ENCODE assay signal across 12 cellular contexts in the genomic region with DNA sequence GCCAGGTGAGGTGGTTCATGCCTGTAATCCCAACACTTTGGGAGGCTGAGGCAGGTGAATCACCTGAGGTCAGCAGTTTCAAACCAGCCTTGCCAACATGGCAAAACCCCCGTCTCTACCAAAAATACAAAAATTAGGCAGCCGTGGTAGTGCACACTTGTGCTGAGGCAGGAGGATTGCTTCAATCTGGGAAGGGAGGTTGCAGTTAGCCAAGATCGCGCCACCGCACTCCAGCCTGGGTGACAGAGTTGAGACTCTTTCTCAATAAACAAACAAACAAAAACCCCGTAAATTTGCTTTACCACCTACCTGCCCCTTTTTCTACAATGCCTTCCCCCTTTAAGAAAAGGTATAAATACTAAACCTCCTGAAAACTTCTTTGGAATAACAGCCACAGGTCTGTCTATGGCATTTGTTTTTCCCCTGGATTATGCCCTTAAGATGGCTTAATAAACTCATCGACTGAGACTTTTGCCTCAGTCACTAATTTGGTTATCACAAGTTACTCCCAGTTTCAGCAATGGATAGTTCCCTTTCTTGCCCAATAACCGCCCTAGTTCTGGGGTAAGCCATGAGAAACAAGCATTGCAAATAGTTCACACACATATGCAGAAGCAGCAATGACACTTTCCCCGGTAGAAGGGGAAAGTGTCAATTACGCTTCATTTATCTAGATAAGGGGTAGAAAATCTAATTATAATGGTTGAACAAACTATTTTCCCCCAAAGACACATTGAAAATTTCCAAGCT. TPM values are rescaled to one million over a fixed set of nuclear protein-coding genes. Genes with fewer than 3 reads are reported as not detected.
DNase-seq lines count a peak whose midpoint lies in the region; ATAC-seq and TF ChIP-seq lines count a peak whose summit lies in the region.
"Had no signal": no experiment of that assay in that cellular context is flagged by ENCODE, and none has a peak within 500 bp of the region (broad histone marks: within the 10 kb centered on the region; RNA-seq: fewer than 3 reads in every experiment).

No MANE protein-coding gene starts in this region.

- H3K9me3 Mint-ChIP-seq in endodermal cell: no peaks in the 10 kb centered on the region
- peaks cover 3% of the 10 kb centered on the region for H3K9me3 Mint-ChIP-seq in natural killer cell treated with Interleukin-12 subunit alpha and Interleukin-12 subunit beta and Interleukin-15 and Interleukin-18, amount 100 ng/mL, for 72 hours
- H3K9me3 Mint-ChIP-seq in activated CD8-positive, alpha-beta T cell treated with anti-CD3 and anti-CD28 coated beads, Interleukin-2, amount 10 ng/mL, durations not matched to agents 7 days and 5 days (ENCODE audit: insufficient read depth): peaks cover 5% of the 10 kb centered on the region
- H3K9me3 Mint-ChIP-seq: neural crest cell had no signal

- peak overlapping the region; percentile 2 for H3K4me3 Mint-ChIP-seq in endodermal cell
- peak overlapping the region; percentile 30 for H3K4me3 Mint-ChIP-seq in natural killer cell treated with Interleukin-12 subunit alpha and Interleukin-12 subunit beta and Interleukin-15 and Interleukin-18, amount 100 ng/mL, for 72 hours
- H3K4me3 Mint-ChIP-seq in activated CD8-positive, alpha-beta T cell treated with anti-CD3 and anti-CD28 coated beads, Interleukin-2, amount 10 ng/mL, durations not matched to agents 7 days and 5 days: no peak overlapping the region
- H3K4me3 Mint-ChIP-seq: neural crest cell had no signal

- H3K36me3 ChIP-seq in BE2C (peaks cover 8% of the 10 kb centered on the region; the same call in 1 of the 2 replicates), endodermal cell (ENCODE audit: control insufficient read depth, insufficient read depth, low read length) (peaks cover 35% of the 10 kb centered on the region)

- H3K27me3 Mint-ChIP-seq in endodermal cell (ENCODE audit: insufficient read depth): no peaks in the 10 kb centered on the region
- H3K27me3 Mint-ChIP-seq in natural killer cell treated with Interleukin-12 subunit alpha and Interleukin-12 subunit beta and Interleukin-15 and Interleukin-18, amount 100 ng/mL, for 72 hours: no peaks in the 10 kb centered on the region
- H3K27me3 Mint-ChIP-seq in activated CD8-positive, alpha-beta T cell treated with anti-CD3 and anti-CD28 coated beads, Interleukin-2, amount 10 ng/mL, durations not matched to agents 7 days and 5 days (ENCODE audit: low read depth): no peaks in the 10 kb centered on the region

- no peak overlapping the region for H3K27ac ChIP-seq in endodermal cell (ENCODE audit: low read depth, low read length)
- H3K27ac ChIP-seq: PC-9 had no signal

- H3K27ac Mint-ChIP-seq in endodermal cell: peak overlapping the region; percentile 71
- peak overlapping the region in 1 of 2 donors; percentile 14 for H3K27ac Mint-ChIP-seq in natural killer cell treated with Interleukin-12 subunit alpha and Interleukin-12 subunit beta and Interleukin-15 and Interleukin-18, amount 100 ng/mL, for 72 hours
- H3K27ac Mint-ChIP-seq in activated CD8-positive, alpha-beta T cell treated with anti-CD3 and anti-CD28 coated beads, Interleukin-2, amount 10 ng/mL, durations not matched to agents 7 days and 5 days: no peak overlapping the region

- H3K4me3 ChIP-seq in BE2C (ENCODE audit: low read depth, low read length): peak overlapping the region; percentile 41; the same call in 1 of the 2 replicates
- H3K4me3 ChIP-seq in endodermal cell (ENCODE audit: low read length): no peak overlapping the region
- H3K4me3 ChIP-seq: PC-9, suprapubic skin had no signal

- H3K36me3 Mint-ChIP-seq in endodermal cell (ENCODE audit: low read depth): peaks cover 30% of the 10 kb centered on the region
- peaks cover 4% of the 10 kb centered on the region for H3K36me3 Mint-ChIP-seq in natural killer cell treated with Interleukin-12 subunit alpha and Interleukin-12 subunit beta and Interleukin-15 and Interleukin-18, amount 100 ng/mL, for 72 hours
- peaks cover 27% of the 10 kb centered on the region for H3K36me3 Mint-ChIP-seq in activated CD8-positive, alpha-beta T cell treated with anti-CD3 and anti-CD28 coated beads, Interleukin-2, amount 10 ng/mL, durations not matched to agents 7 days and 5 days (ENCODE audit: low read depth)

- H3K9me3 ChIP-seq in BE2C (no peaks in the 10 kb centered on the region), endodermal cell (ENCODE audit: control insufficient read depth, low read length) (peaks cover 21% of the 10 kb centered on the region)
- H3K9me3 ChIP-seq: suprapubic skin had no signal

- no peak for ATAC-seq in natural killer cell treated with Interleukin-12 subunit alpha and Interleukin-12 subunit beta and Interleukin-15 and Interleukin-18, amount 100 ng/mL, for 72 hours
- no peak for ATAC-seq in activated CD8-positive, alpha-beta T cell treated with anti-CD3 and anti-CD28 coated beads, Interleukin-2, amount 10 ng/mL, durations not matched to agents 7 days and 5 days

- H3K27me3 ChIP-seq in BE2C (no peaks in the 10 kb centered on the region), endodermal cell (ENCODE audit: control insufficient read depth, insufficient read depth, low read length, poor library complexity, severe bottlenecking) (no peaks in the 10 kb centered on the region)
- H3K27me3 ChIP-seq: suprapubic skin had no signal

- peaks cover 39% of the 10 kb centered on the region for H3K4me1 Mint-ChIP-seq in endodermal cell
- peaks cover 57 to 68% of the 10 kb centered on the region in 2 donors for H3K4me1 Mint-ChIP-seq in natural killer cell treated with Interleukin-12 subunit alpha and Interleukin-12 subunit beta and Interleukin-15 and Interleukin-18, amount 100 ng/mL, for 72 hours (ENCODE audit: low read depth in 2 of 2)
- H3K4me1 Mint-ChIP-seq in activated CD8-positive, alpha-beta T cell treated with anti-CD3 and anti-CD28 coated beads, Interleukin-2, amount 10 ng/mL, durations not matched to agents 7 days and 5 days (ENCODE audit: low read depth): peaks cover 20% of the 10 kb centered on the region

- POLR2A ChIA-PET in activated CD8-positive, alpha-beta T cell treated with anti-CD3 and anti-CD28 coated beads, Interleukin-2, amount 10 ng/mL, durations not matched to agents 7 days and 5 days (lab: Charles Lee): no interaction called here

- CTCF ChIA-PET in activated CD8-positive, alpha-beta T cell treated with anti-CD3 and anti-CD28 coated beads, Interleukin-2, amount 10 ng/mL, durations not matched to agents 7 days and 5 days (lab: Charles Lee): interaction anchor here (0.8 kb wide), 1 partner anchor 174 kb away, joined by 3 read pairs; no protein-coding TSS in a partner anchor

- H3K9ac ChIP-seq in endodermal cell (ENCODE audit: extremely low read depth, low read length, poor library complexity, severe bottlenecking): no peak overlapping the region

- DNase-seq in BE2C (no peak), NCI-H69 (lab: John Stamatoyannopoulos, UW) (peak; percentile 47), endodermal cell (no peak), NCI-H1092 (lab: John Stamatoyannopoulos, UW) (no peak), HUDEP-2 (lab: John Stamatoyannopoulos, UW; ENCODE audit: unreplicated experiment in 76 of 76) (no peak), NCI-H2029 treated with DMSO at 0.1 percent for 48 hours (lab: John Stamatoyannopoulos, UW) (no peak)
- DNase-seq in natural killer cell treated with Interleukin-12 subunit alpha and Interleukin-12 subunit beta and Interleukin-15 and Interleukin-18, amount 100 ng/mL, for 72 hours (ENCODE audit: low spot score): no peak
- DNase-seq in activated CD8-positive, alpha-beta T cell treated with anti-CD3 and anti-CD28 coated beads, Interleukin-2, amount 10 ng/mL, durations not matched to agents 7 days and 5 days: no peak
- DNase-seq: PC-9; stimulated activated CD4-positive, alpha-beta T cell treated with anti-CD3 and anti-CD28 coated beads, Interleukin-4, amount 100 ng/mL, for 4 hours had no signal

- 71 to 74% methylated on average over 7 to 8 of the region's 10 CpGs for WGBS in endodermal cell (ENCODE audit: insufficient coverage in 1 of 2, insufficient read length in 1 of 2), 2 experiments

- H3K4me1 ChIP-seq in BE2C (peaks cover 7% of the 10 kb centered on the region), endodermal cell (ENCODE audit: control insufficient read depth, insufficient read depth, low read length) (peaks cover 8% of the 10 kb centered on the region)

- TF ChIP-seq CTCF in BE2C (IDR thresholded peaks at IDR 0.05; ENCODE audit: low read depth, low read length): no peak
- no peak for TF ChIP-seq CTCF in endodermal cell (conservative IDR thresholded peaks at IDR 0.05)

RNA-seq across cellular contexts. Expression of a gene that starts 52.8 kb away (rescaled TPM):
- 16.1 TPM for polyA plus RNA-seq in BE2C (2012; ENCODE audit: insufficient read depth, insufficient read length, low read depth)
- 10 to 100 TPM; 25.2 to 32.9 TPM for total RNA-seq in endodermal cell
- polyA plus RNA-seq in endodermal cell (2013, experiment 1 of 2): 21.7 TPM
- polyA plus RNA-seq in endodermal cell (2013, experiment 2 of 2): 17.3 TPM
- 10 to 100 TPM in 1 of 2 donors, 1 to 10 TPM in 1; 6.8 to 18.8 TPM for total RNA-seq in natural killer cell treated with Interleukin-12 subunit alpha and Interleukin-12 subunit beta and Interleukin-15 and Interleukin-18, amount 100 ng/mL, for 72 hours
- total RNA-seq in activated CD8-positive, alpha-beta T cell treated with anti-CD3 and anti-CD28 coated beads, Interleukin-2, amount 10 ng/mL, durations not matched to agents 7 days and 5 days: 10 to 100 TPM; 11.2 to 13.0 TPM
